In genomic region chr5:88502179-88503064, GRCh38 we compare ENCODE assay signal across 8 cellular contexts.
DNase-seq lines count a peak whose midpoint lies in the region; ATAC-seq and TF ChIP-seq lines count a peak whose summit lies in the region.

No MANE protein-coding gene starts in this region.

- H3K4me1 Mint-ChIP-seq in activated naive CD8-positive, alpha-beta T cell treated with anti-CD3 and anti-CD28 coated beads, Interleukin-2, amount 50 U/mL, for 24 hours: peaks cover 18% of the 10 kb centered on the region
- H3K4me1 Mint-ChIP-seq in endodermal cell: peaks cover 6% of the 10 kb centered on the region

- WGBS in endodermal cell (ENCODE audit: insufficient coverage in 1 of 2, insufficient read length in 1 of 2), 2 experiments: 86 to 91% methylated on average over 4 to 6 of the region's 6 CpGs

- no peaks in the 10 kb centered on the region for H3K27me3 ChIP-seq in endodermal cell (ENCODE audit: control insufficient read depth, insufficient read depth, low read length, poor library complexity, severe bottlenecking)

- H3K9me3 Mint-ChIP-seq in activated naive CD8-positive, alpha-beta T cell treated with anti-CD3 and anti-CD28 coated beads, Interleukin-2, amount 50 U/mL, for 24 hours: no peaks in the 10 kb centered on the region
- H3K9me3 Mint-ChIP-seq in endodermal cell: no peaks in the 10 kb centered on the region

- peaks cover 9% of the 10 kb centered on the region for H3K27me3 Mint-ChIP-seq in activated naive CD8-positive, alpha-beta T cell treated with anti-CD3 and anti-CD28 coated beads, Interleukin-2, amount 50 U/mL, for 24 hours
- no peaks in the 10 kb centered on the region for H3K27me3 Mint-ChIP-seq in endodermal cell (ENCODE audit: insufficient read depth)

- peak overlapping the region; percentile 83 for H3K4me3 Mint-ChIP-seq in activated naive CD8-positive, alpha-beta T cell treated with anti-CD3 and anti-CD28 coated beads, Interleukin-2, amount 50 U/mL, for 24 hours
- H3K4me3 Mint-ChIP-seq in endodermal cell: no peak overlapping the region

- no peak overlapping the region for H3K27ac ChIP-seq in endodermal cell (ENCODE audit: low read depth, low read length)

- peak; percentile 26 for DNase-seq in DMS53 treated with DMSO at 0.1 percent for 48 hours (lab: John Stamatoyannopoulos, UW; ENCODE audit: unreplicated experiment)
- no peak for DNase-seq in activated naive CD8-positive, alpha-beta T cell treated with anti-CD3 and anti-CD28 coated beads, Interleukin-2, amount 50 U/mL, for 24 hours
- peak; percentile 57 for DNase-seq in medulla oblongata (ENCODE audit: extremely low spot score)
- no peak for DNase-seq in HK-2 (ENCODE audit: unreplicated experiment)
- DNase-seq in stimulated activated CD4-positive, alpha-beta T cell treated with anti-CD3 and anti-CD28 coated beads, Interleukin-4, amount 100 ng/mL, for 1 hour: no peak
- no peak for DNase-seq in endodermal cell

- peak overlapping the region; percentile 77 for H3K27ac Mint-ChIP-seq in activated naive CD8-positive, alpha-beta T cell treated with anti-CD3 and anti-CD28 coated beads, Interleukin-2, amount 50 U/mL, for 24 hours
- H3K27ac Mint-ChIP-seq in endodermal cell: no peak overlapping the region

- no peaks in the 10 kb centered on the region for H3K9me3 ChIP-seq in endodermal cell (ENCODE audit: control insufficient read depth, low read length)

- no peak overlapping the region for H3K9ac ChIP-seq in endodermal cell (ENCODE audit: extremely low read depth, low read length, poor library complexity, severe bottlenecking)

- TF ChIP-seq CTCF in endodermal cell (conservative IDR thresholded peaks at IDR 0.05): no peak

- no peak overlapping the region for H3K4me3 ChIP-seq in endodermal cell (ENCODE audit: low read length)

- peak; percentile 91 for ATAC-seq in GM19452 (IDR thresholded peaks at IDR 0.05; ENCODE audit: unreplicated experiment)
- ATAC-seq in HG03439 (IDR thresholded peaks at IDR 0.05; ENCODE audit: unreplicated experiment): peak; percentile 93
- ATAC-seq in activated naive CD8-positive, alpha-beta T cell treated with anti-CD3 and anti-CD28 coated beads, Interleukin-2, amount 50 U/mL, for 24 hours: peak; percentile 73

- no peaks in the 10 kb centered on the region for H3K36me3 Mint-ChIP-seq in activated naive CD8-positive, alpha-beta T cell treated with anti-CD3 and anti-CD28 coated beads, Interleukin-2, amount 50 U/mL, for 24 hours (ENCODE audit: low read depth)
- no peaks in the 10 kb centered on the region for H3K36me3 Mint-ChIP-seq in endodermal cell (ENCODE audit: low read depth)

- no peaks in the 10 kb centered on the region for H3K36me3 ChIP-seq in endodermal cell (ENCODE audit: control insufficient read depth, insufficient read depth, low read length)

- H3K4me1 ChIP-seq in endodermal cell (ENCODE audit: control insufficient read depth, insufficient read depth, low read length): no peaks in the 10 kb centered on the region

Comparison
In these comparisons a context has a peak if more than half of its experiments do, and no peak if none do; other contexts are left out.
1. DNase-seq: peak in DMS53 treated with DMSO at 0.1 percent for 48 hours (single experiment) and medulla oblongata (single experiment); none in activated naive CD8-positive, alpha-beta T cell treated with anti-CD3 and anti-CD28 coated beads, Interleukin-2, amount 50 U/mL, for 24 hours (single experiment), HK-2 (single experiment), stimulated activated CD4-positive, alpha-beta T cell treated with anti-CD3 and anti-CD28 coated beads, Interleukin-4, amount 100 ng/mL, for 1 hour (single experiment) and endodermal cell (single experiment).
2. Peak in every context shown above with its lines, with median percentiles within 50 percentile points of each other: ATAC-seq.